16 cellular contexts compared by ENCODE assay signal in the genomic region with DNA sequence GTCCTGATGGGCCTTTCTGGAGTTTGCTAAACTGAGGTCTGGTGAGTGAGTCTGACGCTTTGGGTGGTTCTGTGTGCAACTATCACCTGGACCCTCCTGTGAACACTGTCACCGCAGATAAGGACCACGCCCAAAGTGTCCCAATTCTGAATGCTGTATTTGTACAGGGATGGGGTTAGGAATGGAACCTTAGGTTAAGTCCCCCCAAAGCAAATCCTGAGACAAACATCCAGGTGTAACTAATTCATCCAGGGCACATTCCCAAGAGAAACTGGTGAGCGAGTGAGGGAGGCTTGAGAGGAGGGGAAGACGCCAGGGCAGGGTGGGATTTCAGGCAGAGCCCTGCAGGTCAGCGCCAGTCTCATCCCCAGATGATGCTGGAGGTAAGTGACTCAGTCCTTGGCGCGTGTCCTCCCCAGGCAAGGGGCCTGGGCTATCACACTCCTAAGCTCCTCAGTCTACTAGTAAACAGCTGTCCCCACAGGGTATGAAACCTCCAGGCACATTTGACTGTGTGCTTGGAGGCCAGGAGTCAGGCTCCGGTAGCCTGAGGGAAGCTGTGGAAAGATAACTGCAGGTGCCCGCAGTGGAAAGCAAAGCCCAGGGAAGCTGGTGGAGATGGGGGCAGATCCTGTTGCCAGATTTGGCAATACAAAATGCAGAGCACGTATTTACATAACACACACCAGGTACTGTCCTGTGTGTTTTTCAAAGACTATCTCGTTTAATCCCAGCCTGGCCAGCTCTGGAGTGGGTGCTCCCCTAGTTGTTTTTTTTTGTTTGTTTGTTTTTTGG.
DNase-seq lines count a peak whose midpoint lies in the region; ATAC-seq, FAIRE-seq and TF ChIP-seq lines count a peak whose summit lies in the region.
"Had no signal": no experiment of that assay in that cellular context is flagged by ENCODE, and none has a peak within 500 bp of the region (broad histone marks: within the 10 kb centered on the region; RNA-seq: fewer than 3 reads in every experiment).

No MANE protein-coding gene starts in this region.

- WGBS in K562 (ENCODE audit: insufficient coverage, low coverage, missing lambda C conversion rate) = 2% methylated on average over 12 of the region's 12 CpGs
- WGBS in HepG2 (ENCODE audit: low lambda C conversion rate) = 37% methylated on average over 8 of the region's 12 CpGs
- WGBS in prostate gland = 87% methylated on average over 11 of the region's 12 CpGs

- no peaks in the 10 kb centered on the region for H3K27me3 Mint-ChIP-seq in activated naive CD4-positive, alpha-beta T cell treated with anti-CD3 and anti-CD28 coated beads, Interleukin-2, amount 50 U/mL, for 24 hours
- peaks cover 2% of the 10 kb centered on the region for H3K27me3 Mint-ChIP-seq in activated naive CD4-positive, alpha-beta T cell treated with anti-CD3 and anti-CD28 coated beads for 36 hours (ENCODE audit: low read depth)

- BruUV-seq in K562 (replicated peaks; lab: Mats Ljungman, UMichigan) (no TSS peak), HepG2 (replicated peaks; lab: Mats Ljungman, UMichigan) (no TSS peak)

- 0 out of 3 replicates have a peak, but pooled peaks have one; percentile 13 for ATAC-seq in K562
- peak; percentile 41 for ATAC-seq in HepG2
- ATAC-seq in GM18517 (IDR thresholded peaks at IDR 0.05; ENCODE audit: unreplicated experiment) = no peak
- ATAC-seq: CD8-positive, alpha-beta T cell had no signal

- H3K4me2 ChIP-seq in K562 (ENCODE audit: insufficient read depth, low read length) (no peak overlapping the region), HepG2 (ENCODE audit: low read depth, low read length) (peak overlapping the region; percentile 20; the same call in 1 of the 2 replicates)
- H3K4me2 ChIP-seq: BLaER1 had no signal

- H3K79me2 ChIP-seq in K562 (ENCODE audit: control insufficient read depth, insufficient read depth, low read length) = no peaks in the 10 kb centered on the region
- no peaks in the 10 kb centered on the region for H3K79me2 ChIP-seq in HepG2 (ENCODE audit: insufficient read depth, low read length)

- no peaks in the 10 kb centered on the region for H3K36me3 Mint-ChIP-seq in activated naive CD4-positive, alpha-beta T cell treated with anti-CD3 and anti-CD28 coated beads, Interleukin-2, amount 50 U/mL, for 24 hours
- H3K36me3 Mint-ChIP-seq in activated naive CD4-positive, alpha-beta T cell treated with anti-CD3 and anti-CD28 coated beads for 36 hours (ENCODE audit: low read depth) = no peaks in the 10 kb centered on the region

- H3K27ac ChIP-seq in K562 (ENCODE audit: extremely low read depth, low read depth, low read length) (no peak overlapping the region), HepG2 (ENCODE audit: extremely low read length, insufficient read depth, low read length) (no peak overlapping the region), prostate gland (no peak overlapping the region)
- H3K27ac ChIP-seq in effector memory CD4-positive, alpha-beta T cell (ENCODE audit: insufficient read depth, low read length, poor library complexity, severe bottlenecking) = no peak overlapping the region
- H3K27ac ChIP-seq: BLaER1, GM23248, SJSA1 had no signal

- H3K36me3 ChIP-seq in K562 (ENCODE audit: control insufficient read depth, insufficient read depth, low read length) (no peaks in the 10 kb centered on the region), HepG2 (replicated peaks in 1 of 2; ENCODE audit: control insufficient read depth in 1 of 2, insufficient read depth in 2 of 2, low read length in 2 of 2) (no peaks in the 10 kb centered on the region), prostate gland (no peaks in the 10 kb centered on the region)
- H3K36me3 ChIP-seq in effector memory CD4-positive, alpha-beta T cell (ENCODE audit: control insufficient read depth, insufficient read depth, low read length) = no peaks in the 10 kb centered on the region
- H3K36me3 ChIP-seq: BLaER1, SJSA1 had no signal

- intact Hi-C loops in activated naive CD4-positive, alpha-beta T cell treated with anti-CD3 and anti-CD28 coated beads for 36 hours (cut with micrococcal nuclease) = no loop called here
- intact Hi-C loops in K562 (cut with micrococcal nuclease) (no loop called here), HepG2 (cut with micrococcal nuclease; ENCODE audit: unreplicated experiment) (no loop called here), prostate gland (cut with DNase I) (no loop called here)

- TF ChIP-seq POLR2A in K562 (conservative IDR thresholded peaks at IDR 0.05) (no peak), HepG2 (IDR thresholded peaks at IDR 0.05; ENCODE audit: insufficient read depth in 1 of 2, low read depth in 2 of 2, low read length in 2 of 2) (no peak), prostate gland (IDR thresholded peaks at IDR 0.05) (no peak)

- H3K9ac ChIP-seq in K562 (ENCODE audit: insufficient read depth in 1 of 2, low read depth in 2 of 2, low read length in 2 of 2) (0 out of 4 replicates have a peak overlapping the region, but pooled peaks of 1 of the 2 experiments have one; percentile 28), HepG2 (ENCODE audit: insufficient read depth, low read depth, low read length) (no peak overlapping the region)
- H3K9ac ChIP-seq: BLaER1, GM23248 had no signal

- no peak overlapping the region for H2AFZ ChIP-seq in K562 (ENCODE audit: low read depth, low read length)
- no peak overlapping the region for H2AFZ ChIP-seq in HepG2 (ENCODE audit: low read length)
- H2AFZ ChIP-seq: GM23248 had no signal

- peaks cover 9% of the 10 kb centered on the region for H3K4me1 Mint-ChIP-seq in activated naive CD4-positive, alpha-beta T cell treated with anti-CD3 and anti-CD28 coated beads, Interleukin-2, amount 50 U/mL, for 24 hours
- peaks cover 8% of the 10 kb centered on the region for H3K4me1 Mint-ChIP-seq in activated naive CD4-positive, alpha-beta T cell treated with anti-CD3 and anti-CD28 coated beads for 36 hours (ENCODE audit: low read depth)

- H4K20me1 ChIP-seq in K562 (replicated peaks; ENCODE audit: control insufficient read depth, insufficient read depth, low read length) (peaks cover 9% of the 10 kb centered on the region), HepG2 (ENCODE audit: insufficient read depth, low read length) (no peaks in the 10 kb centered on the region)
- H4K20me1 ChIP-seq: BLaER1 had no signal

- CTCF ChIA-PET in activated naive CD4-positive, alpha-beta T cell treated with anti-CD3 and anti-CD28 coated beads for 36 hours (lab: Charles Lee) = no interaction called here
- CTCF ChIA-PET in K562 (lab: Yijun Ruan, JAX; ENCODE audit: low intra/inter-chr PET ratio) (no interaction called here), HepG2 (lab: Yijun Ruan, JAX; ENCODE audit: low intra/inter-chr PET ratio, low total read pairs) (no interaction called here)

- in situ Hi-C loops in K562 (cut with MboI) = loop anchor here (25.0 kb wide), 1 partner anchor 909 kb away; no protein-coding TSS in a partner anchor
- in situ Hi-C loops in HepG2 (cut with HindIII; ENCODE audit: extremely low pct_ligation_motif_present, low pct_unique_long_range_greater_than_20kb) = loop anchor here (25.0 kb wide), 1 partner anchor 909 kb away; no protein-coding TSS in a partner anchor

- TF ChIP-seq CTCF in K562 (IDR thresholded peaks at IDR 0.05 in 2 of 3, conservative IDR thresholded peaks at IDR 0.05 in 1 of 3; ENCODE audit: insufficient read depth in 2 of 3, low read depth in 1 of 3, low read length in 3 of 3) (no peak), HepG2 (CRISPR knock-in tag; IDR thresholded peaks at IDR 0.05) (no peak), prostate gland (IDR thresholded peaks at IDR 0.05) (no peak)

- peaks cover 3 to 36% of the 10 kb centered on the region in 2 experiments; a peak in 2 of 5 replicates for H3K27me3 ChIP-seq in K562 (ENCODE audit: control insufficient read depth in 2 of 2, insufficient read depth in 2 of 2, low read length in 2 of 2)
- no peaks in the 10 kb centered on the region for H3K27me3 ChIP-seq in HepG2 (ENCODE audit: control insufficient read depth in 1 of 2, insufficient read depth in 2 of 2, low read length in 2 of 2)
- H3K27me3 ChIP-seq in prostate gland (replicated peaks; ENCODE audit: insufficient read depth) = no peaks in the 10 kb centered on the region
- H3K27me3 ChIP-seq in effector memory CD4-positive, alpha-beta T cell (replicated peaks; ENCODE audit: control insufficient read depth, insufficient read depth, low read length, poor library complexity, severe bottlenecking) = no peaks in the 10 kb centered on the region
- H3K27me3 ChIP-seq: BLaER1, SJSA1 had no signal

- H3K4me3 ChIP-seq in K562 (no peak overlapping the region), HepG2 (replicated peaks in 1 of 3; ENCODE audit: insufficient read depth in 1 of 3, low read depth in 2 of 3, low read length in 3 of 3) (no peak overlapping the region), prostate gland (no peak overlapping the region)
- H3K4me3 ChIP-seq in effector memory CD4-positive, alpha-beta T cell (ENCODE audit: insufficient read depth, low read depth, low read length, poor library complexity, severe bottlenecking) = no peak overlapping the region
- H3K4me3 ChIP-seq: BLaER1, GM23248, SJSA1 had no signal

- H3K9me3 ChIP-seq in K562 (replicated peaks; ENCODE audit: control insufficient read depth, insufficient read depth, low read depth, low read length) = no peaks in the 10 kb centered on the region
- H3K9me3 ChIP-seq in HepG2 (ENCODE audit: low read length) = no peaks in the 10 kb centered on the region
- H3K9me3 ChIP-seq in prostate gland = no peaks in the 10 kb centered on the region
- H3K9me3 ChIP-seq in effector memory CD4-positive, alpha-beta T cell (ENCODE audit: control insufficient read depth, low read length) = no peaks in the 10 kb centered on the region
- H3K9me3 ChIP-seq: BLaER1, SJSA1 had no signal

- H3K4me1 ChIP-seq in K562 (replicated peaks in 1 of 2; ENCODE audit: control insufficient read depth in 2 of 2, insufficient read depth in 2 of 2, low read length in 2 of 2) (peaks cover 4 to 7% of the 10 kb centered on the region in 2 experiments; a peak in 3 of 5 replicates), HepG2 (ENCODE audit: insufficient read depth, low read length) (peaks cover 61% of the 10 kb centered on the region), prostate gland (replicated peaks) (no peaks in the 10 kb centered on the region)
- H3K4me1 ChIP-seq in effector memory CD4-positive, alpha-beta T cell (ENCODE audit: control insufficient read depth, insufficient read depth, low read length, poor library complexity, severe bottlenecking) = no peaks in the 10 kb centered on the region

- POLR2A ChIA-PET in K562 (lab: Yijun Ruan, JAX) (no interaction called here), HepG2 (lab: Yijun Ruan, JAX) (no interaction called here)

- no peaks in the 10 kb centered on the region for H3K9me1 ChIP-seq in K562 (ENCODE audit: control insufficient read depth, insufficient read depth, low read length)

- peak overlapping the region; percentile 41 for H3K27ac Mint-ChIP-seq in activated naive CD4-positive, alpha-beta T cell treated with anti-CD3 and anti-CD28 coated beads, Interleukin-2, amount 50 U/mL, for 24 hours
- H3K27ac Mint-ChIP-seq in activated naive CD4-positive, alpha-beta T cell treated with anti-CD3 and anti-CD28 coated beads for 36 hours = no peak overlapping the region
- H3K27ac Mint-ChIP-seq: CD8-positive, alpha-beta T cell had no signal

- TF ChIP-seq EP300 in K562 (IDR thresholded peaks at IDR 0.05; ENCODE audit: low read length) (no peak), HepG2 (IDR thresholded peaks at IDR 0.05; ENCODE audit: low read depth in 2 of 2, low read length in 2 of 2) (no peak), HepG2 (CRISPR knock-in tag; IDR thresholded peaks at IDR 0.05; ENCODE audit: borderline replicate concordance) (no peak)

- peak; percentile 51 for FAIRE-seq in K562 (lab: Jason Lieb, UNC)
- FAIRE-seq in HepG2 (lab: Jason Lieb, UNC) = no peak
- FAIRE-seq in RCC 7860 (lab: Jason Lieb, UNC) = no peak

- no peaks in the 10 kb centered on the region for H3K9me3 Mint-ChIP-seq in activated naive CD4-positive, alpha-beta T cell treated with anti-CD3 and anti-CD28 coated beads, Interleukin-2, amount 50 U/mL, for 24 hours
- H3K9me3 Mint-ChIP-seq in activated naive CD4-positive, alpha-beta T cell treated with anti-CD3 and anti-CD28 coated beads for 36 hours = no peaks in the 10 kb centered on the region
- H3K9me3 Mint-ChIP-seq: CD8-positive, alpha-beta T cell had no signal

- H3K4me3 Mint-ChIP-seq in activated naive CD4-positive, alpha-beta T cell treated with anti-CD3 and anti-CD28 coated beads, Interleukin-2, amount 50 U/mL, for 24 hours = no peak overlapping the region
- no peak overlapping the region for H3K4me3 Mint-ChIP-seq in activated naive CD4-positive, alpha-beta T cell treated with anti-CD3 and anti-CD28 coated beads for 36 hours
- H3K4me3 Mint-ChIP-seq: CD8-positive, alpha-beta T cell had no signal

- no peak for DNase-seq in activated naive CD4-positive, alpha-beta T cell treated with anti-CD3 and anti-CD28 coated beads for 36 hours
- DNase-seq in K562 (ENCODE audit: extremely low read depth in 1 of 4, low spot score in 3 of 4) = peak in 1 of 4 experiments; percentile 19
- DNase-seq in HepG2 (ENCODE audit: low spot score) = peak; percentile 31
- DNase-seq in prostate gland (ENCODE audit: low spot score) = peak; percentile 21
- DNase-seq in RCC 7860 (ENCODE audit: low spot score) = no peak
- DNase-seq in effector memory CD4-positive, alpha-beta T cell = no peak
- DNase-seq: CD8-positive, alpha-beta T cell; DMS79 treated with DMSO at 0.1 percent for 48 hours; GM23248; NCI-H1105 treated with DMSO at 0.1 percent for 48 hours; NCI-H1694 treated with DMSO at 0.1 percent for 48 hours; NCI-H510A treated with DMSO at 0.1 percent for 48 hours had no signal

- TF ChIP-seq RAD21 in K562 (CRISPR knock-in tag; conservative IDR thresholded peaks at IDR 0.05 in 1 of 2, IDR thresholded peaks at IDR 0.05 in 1 of 2) = no peak
- no peak for TF ChIP-seq RAD21 in HepG2 (CRISPR knock-in tag; IDR thresholded peaks at IDR 0.05)

Comparison
In these comparisons a context has a peak if more than half of its experiments do, and no peak if none do; other contexts are left out.
1. DNase-seq: peak in HepG2 (single experiment) and prostate gland (single experiment); none in activated naive CD4-positive, alpha-beta T cell treated with anti-CD3 and anti-CD28 coated beads for 36 hours (single experiment), RCC 7860 (single experiment) and effector memory CD4-positive, alpha-beta T cell (0 of 3).